1 cellular context compared by ENCODE assay signal in the genomic region with DNA sequence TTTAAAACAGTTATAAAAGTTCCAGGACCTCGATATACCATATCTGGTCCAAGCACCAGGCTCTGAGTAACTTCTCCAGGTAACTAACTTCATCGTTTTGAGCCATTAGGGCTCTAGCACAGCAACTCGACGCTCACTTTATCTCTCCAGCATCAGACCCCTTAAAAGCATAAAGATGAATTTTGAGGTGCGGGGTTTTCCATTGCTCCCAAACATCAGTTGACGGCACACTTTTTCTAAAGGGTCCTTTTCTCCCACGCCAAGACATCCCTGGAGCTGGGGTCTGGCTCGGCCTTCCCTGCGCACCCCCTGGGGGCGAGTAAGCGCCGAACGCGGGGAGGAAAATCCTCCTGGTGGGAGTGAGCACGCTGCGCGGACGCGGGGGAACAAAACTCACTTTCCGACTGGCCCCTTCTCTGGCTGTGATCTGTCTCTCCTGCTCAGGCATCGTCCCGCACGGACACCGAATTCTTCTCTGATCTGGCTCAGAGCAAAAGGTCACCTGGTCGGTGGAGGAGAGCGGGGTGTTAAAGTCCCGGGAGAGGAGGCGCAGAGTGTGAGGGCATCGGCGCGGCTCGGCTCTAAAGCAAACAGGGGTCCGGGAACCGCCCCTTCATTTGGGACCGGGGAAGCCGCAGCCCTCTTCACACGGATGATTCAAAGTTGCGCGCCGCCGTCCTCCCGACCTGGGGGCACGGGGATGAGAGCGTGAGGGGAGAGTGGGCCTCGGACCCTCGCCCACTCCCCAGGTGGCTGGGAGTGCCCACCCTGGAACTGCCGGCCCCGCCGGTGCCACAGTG.
TF ChIP-seq lines count a peak whose summit lies in the region.

A gene (minus strand): TSS at position 561 of the 800 bp plus-strand sequence. CDS start 113 bp downstream, at position 448.

TF ChIP-seq in HepG2, 621 proteins besides CTCF, POLR2A, EP300 and RAD21 (continued from another document and continues in another):
- TF ChIP-seq, protein P1, sequence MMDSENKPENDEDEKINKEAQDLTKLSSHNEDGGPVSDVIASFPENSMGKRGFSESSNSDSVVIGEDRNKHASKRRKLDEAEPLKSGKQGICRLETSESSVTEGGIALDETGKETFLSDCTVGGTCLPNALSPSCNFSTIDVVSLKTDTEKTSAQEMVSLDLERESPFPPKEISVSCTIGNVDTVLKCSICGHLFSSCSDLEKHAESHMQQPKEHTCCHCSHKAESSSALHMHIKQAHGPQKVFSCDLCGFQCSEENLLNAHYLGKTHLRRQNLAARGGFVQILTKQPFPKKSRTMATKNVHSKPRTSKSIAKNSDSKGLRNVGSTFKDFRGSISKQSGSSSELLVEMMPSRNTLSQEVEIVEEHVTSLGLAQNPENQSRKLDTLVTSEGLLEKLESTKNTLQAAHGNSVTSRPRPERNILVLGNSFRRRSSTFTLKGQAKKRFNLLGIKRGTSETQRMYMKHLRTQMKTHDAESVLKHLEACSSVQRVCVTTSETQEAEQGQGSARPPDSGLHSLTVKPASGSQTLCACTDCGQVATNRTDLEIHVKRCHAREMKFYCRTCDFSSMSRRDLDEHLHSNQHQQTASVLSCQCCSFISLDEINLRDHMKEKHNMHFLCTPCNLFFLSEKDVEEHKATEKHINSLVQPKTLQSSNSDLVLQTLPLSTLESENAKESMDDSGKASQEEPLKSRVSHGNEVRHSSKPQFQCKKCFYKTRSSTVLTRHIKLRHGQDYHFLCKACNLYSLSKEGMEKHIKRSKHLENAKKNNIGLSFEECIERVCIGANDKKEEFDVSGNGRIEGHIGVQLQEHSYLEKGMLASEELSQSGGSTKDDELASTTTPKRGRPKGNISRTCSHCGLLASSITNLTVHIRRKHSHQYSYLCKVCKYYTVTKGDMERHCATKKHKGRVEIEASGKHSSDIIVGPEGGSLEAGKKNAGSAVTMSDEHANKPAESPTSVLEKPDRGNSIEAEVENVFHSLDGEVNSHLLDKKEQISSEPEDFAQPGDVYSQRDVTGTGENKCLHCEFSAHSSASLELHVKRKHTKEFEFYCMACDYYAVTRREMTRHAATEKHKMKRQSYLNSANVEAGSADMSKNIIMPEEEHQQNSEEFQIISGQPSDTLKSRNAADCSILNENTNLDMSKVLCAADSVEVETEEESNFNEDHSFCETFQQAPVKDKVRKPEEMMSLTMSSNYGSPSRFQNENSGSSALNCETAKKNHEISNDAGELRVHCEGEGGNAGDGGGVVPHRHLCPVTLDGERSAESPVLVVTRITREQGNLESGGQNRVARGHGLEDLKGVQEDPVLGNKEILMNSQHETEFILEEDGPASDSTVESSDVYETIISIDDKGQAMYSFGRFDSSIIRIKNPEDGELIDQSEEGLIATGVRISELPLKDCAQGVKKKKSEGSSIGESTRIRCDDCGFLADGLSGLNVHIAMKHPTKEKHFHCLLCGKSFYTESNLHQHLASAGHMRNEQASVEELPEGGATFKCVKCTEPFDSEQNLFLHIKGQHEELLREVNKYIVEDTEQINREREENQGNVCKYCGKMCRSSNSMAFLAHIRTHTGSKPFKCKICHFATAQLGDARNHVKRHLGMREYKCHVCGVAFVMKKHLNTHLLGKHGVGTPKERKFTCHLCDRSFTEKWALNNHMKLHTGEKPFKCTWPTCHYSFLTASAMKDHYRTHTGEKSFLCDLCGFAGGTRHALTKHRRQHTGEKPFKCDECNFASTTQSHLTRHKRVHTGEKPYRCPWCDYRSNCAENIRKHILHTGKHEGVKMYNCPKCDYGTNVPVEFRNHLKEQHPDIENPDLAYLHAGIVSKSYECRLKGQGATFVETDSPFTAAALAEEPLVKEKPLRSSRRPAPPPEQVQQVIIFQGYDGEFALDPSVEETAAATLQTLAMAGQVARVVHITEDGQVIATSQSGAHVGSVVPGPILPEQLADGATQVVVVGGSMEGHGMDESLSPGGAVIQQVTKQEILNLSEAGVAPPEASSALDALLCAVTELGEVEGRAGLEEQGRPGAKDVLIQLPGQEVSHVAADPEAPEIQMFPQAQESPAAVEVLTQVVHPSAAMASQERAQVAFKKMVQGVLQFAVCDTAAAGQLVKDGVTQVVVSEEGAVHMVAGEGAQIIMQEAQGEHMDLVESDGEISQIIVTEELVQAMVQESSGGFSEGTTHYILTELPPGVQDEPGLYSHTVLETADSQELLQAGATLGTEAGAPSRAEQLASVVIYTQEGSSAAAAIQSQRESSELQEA (CRISPR knock-in tag; IDR thresholded peaks at IDR 0.05; ENCODE audit: not compliant biosample characterization), result peak; percentile 33
- TF ChIP-seq, protein P2, sequence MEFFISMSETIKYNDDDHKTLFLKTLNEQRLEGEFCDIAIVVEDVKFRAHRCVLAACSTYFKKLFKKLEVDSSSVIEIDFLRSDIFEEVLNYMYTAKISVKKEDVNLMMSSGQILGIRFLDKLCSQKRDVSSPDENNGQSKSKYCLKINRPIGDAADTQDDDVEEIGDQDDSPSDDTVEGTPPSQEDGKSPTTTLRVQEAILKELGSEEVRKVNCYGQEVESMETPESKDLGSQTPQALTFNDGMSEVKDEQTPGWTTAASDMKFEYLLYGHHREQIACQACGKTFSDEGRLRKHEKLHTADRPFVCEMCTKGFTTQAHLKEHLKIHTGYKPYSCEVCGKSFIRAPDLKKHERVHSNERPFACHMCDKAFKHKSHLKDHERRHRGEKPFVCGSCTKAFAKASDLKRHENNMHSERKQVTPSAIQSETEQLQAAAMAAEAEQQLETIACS (CRISPR knock-in tag; IDR thresholded peaks at IDR 0.05), result no peak
- no peak for TF ChIP-seq SP1 (IDR thresholded peaks at IDR 0.05)
- TF ChIP-seq SP1 (CRISPR knock-in tag; IDR thresholded peaks at IDR 0.05), result no peak
- TF ChIP-seq ZNF329 (CRISPR knock-in tag; IDR thresholded peaks at IDR 0.05; ENCODE audit: low read depth), result no peak
- TF ChIP-seq JARID2 (CRISPR knock-in tag; IDR thresholded peaks at IDR 0.05; ENCODE audit: insufficient replicate concordance), result no peak
- TF ChIP-seq SYNCRIP (IDR thresholded peaks at IDR 0.05; ENCODE audit: insufficient read depth, low read depth, low read length), result no peak
- TF ChIP-seq NCOA1 (CRISPR knock-in tag; IDR thresholded peaks at IDR 0.05), result no peak
- TF ChIP-seq HOXD1 (CRISPR knock-in tag; IDR thresholded peaks at IDR 0.05), result no peak
- TF ChIP-seq, protein P3, sequence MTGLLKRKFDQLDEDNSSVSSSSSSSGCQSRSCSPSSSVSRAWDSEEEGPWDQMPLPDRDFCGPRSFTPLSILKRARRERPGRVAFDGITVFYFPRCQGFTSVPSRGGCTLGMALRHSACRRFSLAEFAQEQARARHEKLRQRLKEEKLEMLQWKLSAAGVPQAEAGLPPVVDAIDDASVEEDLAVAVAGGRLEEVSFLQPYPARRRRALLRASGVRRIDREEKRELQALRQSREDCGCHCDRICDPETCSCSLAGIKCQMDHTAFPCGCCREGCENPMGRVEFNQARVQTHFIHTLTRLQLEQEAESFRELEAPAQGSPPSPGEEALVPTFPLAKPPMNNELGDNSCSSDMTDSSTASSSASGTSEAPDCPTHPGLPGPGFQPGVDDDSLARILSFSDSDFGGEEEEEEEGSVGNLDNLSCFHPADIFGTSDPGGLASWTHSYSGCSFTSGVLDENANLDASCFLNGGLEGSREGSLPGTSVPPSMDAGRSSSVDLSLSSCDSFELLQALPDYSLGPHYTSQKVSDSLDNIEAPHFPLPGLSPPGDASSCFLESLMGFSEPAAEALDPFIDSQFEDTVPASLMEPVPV (CRISPR knock-in tag; IDR thresholded peaks at IDR 0.05), result 0 out of 2 replicates have a peak, but pooled peaks have one; percentile 12
- no peak for TF ChIP-seq ZNF615 (CRISPR knock-in tag; IDR thresholded peaks at IDR 0.05; ENCODE audit: borderline replicate concordance)
- peak; percentile 44; the same call in 1 of the 2 replicates for TF ChIP-seq ZNF567 (CRISPR knock-in tag; IDR thresholded peaks at IDR 0.05; ENCODE audit: borderline replicate concordance)
- no peak for TF ChIP-seq HDAC6 (IDR thresholded peaks at IDR 0.05; ENCODE audit: low read depth, low read length)
- TF ChIP-seq ZNF564 (CRISPR knock-in tag; IDR thresholded peaks at IDR 0.05), result peak; percentile 71; the same call in 1 of the 2 replicates
- TF ChIP-seq, protein P4, sequence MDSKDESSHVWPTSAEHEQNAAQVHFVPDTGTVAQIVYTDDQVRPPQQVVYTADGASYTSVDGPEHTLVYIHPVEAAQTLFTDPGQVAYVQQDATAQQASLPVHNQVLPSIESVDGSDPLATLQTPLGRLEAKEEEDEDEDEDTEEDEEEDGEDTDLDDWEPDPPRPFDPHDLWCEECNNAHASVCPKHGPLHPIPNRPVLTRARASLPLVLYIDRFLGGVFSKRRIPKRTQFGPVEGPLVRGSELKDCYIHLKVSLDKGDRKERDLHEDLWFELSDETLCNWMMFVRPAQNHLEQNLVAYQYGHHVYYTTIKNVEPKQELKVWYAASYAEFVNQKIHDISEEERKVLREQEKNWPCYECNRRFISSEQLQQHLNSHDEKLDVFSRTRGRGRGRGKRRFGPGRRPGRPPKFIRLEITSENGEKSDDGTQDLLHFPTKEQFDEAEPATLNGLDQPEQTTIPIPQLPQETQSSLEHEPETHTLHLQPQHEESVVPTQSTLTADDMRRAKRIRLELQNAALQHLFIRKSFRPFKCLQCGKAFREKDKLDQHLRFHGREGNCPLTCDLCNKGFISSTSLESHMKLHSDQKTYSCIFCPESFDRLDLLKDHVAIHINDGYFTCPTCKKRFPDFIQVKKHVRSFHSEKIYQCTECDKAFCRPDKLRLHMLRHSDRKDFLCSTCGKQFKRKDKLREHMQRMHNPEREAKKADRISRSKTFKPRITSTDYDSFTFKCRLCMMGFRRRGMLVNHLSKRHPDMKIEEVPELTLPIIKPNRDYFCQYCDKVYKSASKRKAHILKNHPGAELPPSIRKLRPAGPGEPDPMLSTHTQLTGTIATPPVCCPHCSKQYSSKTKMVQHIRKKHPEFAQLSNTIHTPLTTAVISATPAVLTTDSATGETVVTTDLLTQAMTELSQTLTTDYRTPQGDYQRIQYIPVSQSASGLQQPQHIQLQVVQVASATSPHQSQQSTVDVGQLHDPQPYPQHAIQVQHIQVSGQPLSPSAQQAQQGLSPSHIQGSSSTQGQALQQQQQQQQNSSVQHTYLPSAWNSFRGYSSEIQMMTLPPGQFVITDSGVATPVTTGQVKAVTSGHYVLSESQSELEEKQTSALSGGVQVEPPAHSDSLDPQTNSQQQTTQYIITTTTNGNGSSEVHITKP (CRISPR knock-in tag; IDR thresholded peaks at IDR 0.05; ENCODE audit: low read depth), result 0 out of 2 replicates have a peak, but pooled peaks have one; percentile 12
- TF ChIP-seq, protein P5, sequence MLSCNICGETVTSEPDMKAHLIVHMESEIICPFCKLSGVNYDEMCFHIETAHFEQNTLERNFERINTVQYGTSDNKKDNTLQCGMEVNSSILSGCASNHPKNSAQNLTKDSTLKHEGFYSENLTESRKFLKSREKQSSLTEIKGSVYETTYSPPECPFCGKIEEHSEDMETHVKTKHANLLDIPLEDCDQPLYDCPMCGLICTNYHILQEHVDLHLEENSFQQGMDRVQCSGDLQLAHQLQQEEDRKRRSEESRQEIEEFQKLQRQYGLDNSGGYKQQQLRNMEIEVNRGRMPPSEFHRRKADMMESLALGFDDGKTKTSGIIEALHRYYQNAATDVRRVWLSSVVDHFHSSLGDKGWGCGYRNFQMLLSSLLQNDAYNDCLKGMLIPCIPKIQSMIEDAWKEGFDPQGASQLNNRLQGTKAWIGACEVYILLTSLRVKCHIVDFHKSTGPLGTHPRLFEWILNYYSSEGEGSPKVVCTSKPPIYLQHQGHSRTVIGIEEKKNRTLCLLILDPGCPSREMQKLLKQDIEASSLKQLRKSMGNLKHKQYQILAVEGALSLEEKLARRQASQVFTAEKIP (CRISPR knock-in tag; IDR thresholded peaks at IDR 0.05; ENCODE audit: borderline replicate concordance), result no peak
- TF ChIP-seq, protein P6, sequence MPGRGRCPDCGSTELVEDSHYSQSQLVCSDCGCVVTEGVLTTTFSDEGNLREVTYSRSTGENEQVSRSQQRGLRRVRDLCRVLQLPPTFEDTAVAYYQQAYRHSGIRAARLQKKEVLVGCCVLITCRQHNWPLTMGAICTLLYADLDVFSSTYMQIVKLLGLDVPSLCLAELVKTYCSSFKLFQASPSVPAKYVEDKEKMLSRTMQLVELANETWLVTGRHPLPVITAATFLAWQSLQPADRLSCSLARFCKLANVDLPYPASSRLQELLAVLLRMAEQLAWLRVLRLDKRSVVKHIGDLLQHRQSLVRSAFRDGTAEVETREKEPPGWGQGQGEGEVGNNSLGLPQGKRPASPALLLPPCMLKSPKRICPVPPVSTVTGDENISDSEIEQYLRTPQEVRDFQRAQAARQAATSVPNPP (CRISPR knock-in tag; IDR thresholded peaks at IDR 0.05), result no peak
- TF ChIP-seq NR2F2 (IDR thresholded peaks at IDR 0.05; ENCODE audit: borderline replicate concordance, low read depth), result 0 out of 2 replicates have a peak, but pooled peaks have one; percentile 41
- TF ChIP-seq, protein P7, sequence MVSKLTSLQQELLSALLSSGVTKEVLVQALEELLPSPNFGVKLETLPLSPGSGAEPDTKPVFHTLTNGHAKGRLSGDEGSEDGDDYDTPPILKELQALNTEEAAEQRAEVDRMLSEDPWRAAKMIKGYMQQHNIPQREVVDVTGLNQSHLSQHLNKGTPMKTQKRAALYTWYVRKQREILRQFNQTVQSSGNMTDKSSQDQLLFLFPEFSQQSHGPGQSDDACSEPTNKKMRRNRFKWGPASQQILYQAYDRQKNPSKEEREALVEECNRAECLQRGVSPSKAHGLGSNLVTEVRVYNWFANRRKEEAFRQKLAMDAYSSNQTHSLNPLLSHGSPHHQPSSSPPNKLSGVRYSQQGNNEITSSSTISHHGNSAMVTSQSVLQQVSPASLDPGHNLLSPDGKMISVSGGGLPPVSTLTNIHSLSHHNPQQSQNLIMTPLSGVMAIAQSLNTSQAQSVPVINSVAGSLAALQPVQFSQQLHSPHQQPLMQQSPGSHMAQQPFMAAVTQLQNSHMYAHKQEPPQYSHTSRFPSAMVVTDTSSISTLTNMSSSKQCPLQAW (CRISPR knock-in tag; IDR thresholded peaks at IDR 0.05), result no peak
- TF ChIP-seq ERF (CRISPR knock-in tag; IDR thresholded peaks at IDR 0.05), result no peak
- TF ChIP-seq FOXC1 (CRISPR knock-in tag; IDR thresholded peaks at IDR 0.05; ENCODE audit: borderline replicate concordance), result 0 out of 2 replicates have a peak, but pooled peaks have one; percentile 7
- no peak for TF ChIP-seq RNF2 (conservative IDR thresholded peaks at IDR 0.05; ENCODE audit: low read depth)
- TF ChIP-seq MTF1 (CRISPR knock-in tag; IDR thresholded peaks at IDR 0.05), result no peak
- TF ChIP-seq ZFP82 (CRISPR knock-in tag; IDR thresholded peaks at IDR 0.05; ENCODE audit: borderline replicate concordance), result peak; percentile 24; the same call in 1 of the 2 replicates
- TF ChIP-seq RXRA (CRISPR knock-in tag; IDR thresholded peaks at IDR 0.05), result no peak
- peak; percentile 50; the same call in 1 of the 2 replicates for TF ChIP-seq ZNF598 (CRISPR knock-in tag; IDR thresholded peaks at IDR 0.05; ENCODE audit: borderline replicate concordance)
- no peak for TF ChIP-seq GABPA (IDR thresholded peaks at IDR 0.05; ENCODE audit: low read depth, low read length)
- 0 out of 2 replicates have a peak, but pooled peaks have one; percentile 23 for TF ChIP-seq GABPA (CRISPR knock-in tag; IDR thresholded peaks at IDR 0.05; ENCODE audit: low read depth)
- TF ChIP-seq SALL2 (CRISPR knock-in tag; IDR thresholded peaks at IDR 0.05), result peak; percentile 22; the same call in 1 of the 2 replicates
- 0 out of 2 replicates have a peak, but pooled peaks have one; percentile 18 for TF ChIP-seq ZMYM3 (CRISPR knock-in tag; IDR thresholded peaks at IDR 0.05)
- peak; percentile 23; the same call in 1 of the 2 replicates for TF ChIP-seq GZF1 (CRISPR knock-in tag; IDR thresholded peaks at IDR 0.05)
- TF ChIP-seq KAT2B (IDR thresholded peaks at IDR 0.05; ENCODE audit: borderline replicate concordance, low read depth, low read length), result no peak
- 0 out of 2 replicates have a peak, but pooled peaks have one; percentile 38 for TF ChIP-seq ISX (CRISPR knock-in tag; conservative IDR thresholded peaks at IDR 0.05)
